In genomic region chr3:41936384-41936783, GRCh38 we compare ENCODE assay signal across 8 cellular contexts.
"Had no signal": no experiment of that assay in that cellular context is flagged by ENCODE, and none has a peak within 500 bp of the region (broad histone marks: within the 10 kb centered on the region; RNA-seq: fewer than 3 reads in every experiment).

No MANE protein-coding gene starts in this region.

- DNase-seq: GDM1, GF-D8 had no signal

- ATAC-seq: GM12878 had no signal

- H3K4me3 ChIP-seq: GM12878 had no signal

- FAIRE-seq: G401.6, GM12878, GM12891, GM12892, GM18507, GM19239 had no signal
